12 cellular contexts compared by ENCODE assay signal in genomic region chr1:172141351-172142000, GRCh38.
DNase-seq lines count a peak whose midpoint lies in the region; ATAC-seq and TF ChIP-seq lines count a peak whose summit lies in the region.
"Had no signal": no experiment of that assay in that cellular context is flagged by ENCODE, and none has a peak within 500 bp of the region (broad histone marks: within the 10 kb centered on the region; RNA-seq: fewer than 3 reads in every experiment).

No MANE protein-coding gene starts in this region.

- no peak overlapping the region for H2AFZ ChIP-seq in H9 (ENCODE audit: low read length)

- peaks cover 21 to 31% of the 10 kb centered on the region in 2 experiments for H3K4me1 Mint-ChIP-seq in H9
- H3K4me1 Mint-ChIP-seq in mesothelial cell of epicardium = peaks cover 65% of the 10 kb centered on the region

- no peak overlapping the region for H2BK12ac ChIP-seq in H9 (ENCODE audit: insufficient read length, low read depth, low read length)

- no peak overlapping the region for H4K8ac ChIP-seq in H9 (replicated peaks; ENCODE audit: insufficient read length, low read depth, low read length)

- no peak overlapping the region for H3K18ac ChIP-seq in H9 (ENCODE audit: insufficient read length, low read depth, low read length)

- H2BK20ac ChIP-seq in H9 (ENCODE audit: low read depth, low read length, poor library complexity, severe bottlenecking) = no peak overlapping the region

- no peak overlapping the region for H3K56ac ChIP-seq in H9 (ENCODE audit: insufficient read length, low read depth, low read length)

- peak overlapping the region in 2 of 3 experiments; percentile 20 to 26; a peak in 1 of 7 replicates for H3K27ac Mint-ChIP-seq in H9
- H3K27ac Mint-ChIP-seq in mesothelial cell of epicardium = peak overlapping the region; percentile 81
- H3K27ac Mint-ChIP-seq: naive thymus-derived CD8-positive, alpha-beta T cell had no signal

- H4K5ac ChIP-seq in H9 (ENCODE audit: insufficient read length, low read depth, low read length) = no peak overlapping the region

- no peak for DNase-seq in H9
- peak in 1 of 2 donors; percentile 28 for DNase-seq in cardiac fibroblast (ENCODE audit: low read depth in 2 of 2)
- no peak for DNase-seq in mesothelial cell of epicardium (ENCODE audit: low spot score in 2 of 2, unreplicated experiment in 2 of 2)
- DNase-seq in suprapubic skin (ENCODE audit: low spot score in 2 of 2) = no peak
- DNase-seq in COLO829 (ENCODE audit: low spot score) = no peak
- DNase-seq in SKM-1 (lab: John Stamatoyannopoulos, UW; ENCODE audit: unreplicated experiment) = no peak
- DNase-seq: cortex of kidney; naive thymus-derived CD8-positive, alpha-beta T cell; NCI-H2029 had no signal

- no peak overlapping the region for H2BK120ac ChIP-seq in H9 (ENCODE audit: low read depth, low read length, poor library complexity, severe bottlenecking)

- no peak overlapping the region for H3T11ph ChIP-seq in H9 (ENCODE audit: low read length)

- H3K4me1 ChIP-seq in H9 (ENCODE audit: insufficient read depth, low read length) = no peaks in the 10 kb centered on the region
- peaks cover 8% of the 10 kb centered on the region for H3K4me1 ChIP-seq in suprapubic skin

- H3K27me3 Mint-ChIP-seq in H9 (ENCODE audit: low read depth) = no peaks in the 10 kb centered on the region
- no peaks in the 10 kb centered on the region for H3K27me3 Mint-ChIP-seq in mesothelial cell of epicardium (ENCODE audit: low read depth)
- H3K27me3 Mint-ChIP-seq: naive thymus-derived CD8-positive, alpha-beta T cell had no signal

- ATAC-seq in GM21381 (IDR thresholded peaks at IDR 0.05; ENCODE audit: unreplicated experiment) (no peak), GM21529 (IDR thresholded peaks at IDR 0.05; ENCODE audit: unreplicated experiment) (no peak)
- ATAC-seq: naive thymus-derived CD8-positive, alpha-beta T cell had no signal

- no peak for TF ChIP-seq CTCF in H9 (conservative IDR thresholded peaks at IDR 0.05)
- TF ChIP-seq CTCF in cardiac fibroblast (IDR thresholded peaks at IDR 0.05; ENCODE audit: low read depth, low read length) = no peak
- no peak for TF ChIP-seq CTCF in mesothelial cell of epicardium (IDR thresholded peaks at IDR 0.05; ENCODE audit: unreplicated experiment)
- TF ChIP-seq CTCF in suprapubic skin (IDR thresholded peaks at IDR 0.05) = no peak

- H3K4ac ChIP-seq in H9 (ENCODE audit: low read depth, low read length) = no peak overlapping the region

- H3K23ac ChIP-seq in H9 (ENCODE audit: insufficient read length, low read depth, low read length) = no peak overlapping the region

- H3K36me3 ChIP-seq in suprapubic skin = no peaks in the 10 kb centered on the region

- H3K27me3 ChIP-seq in H9 (ENCODE audit: insufficient read depth, low read length) (no peaks in the 10 kb centered on the region), suprapubic skin (no peaks in the 10 kb centered on the region)

- no peaks in the 10 kb centered on the region for H3K23me2 ChIP-seq in H9 (ENCODE audit: insufficient read length, low read depth, low read length, poor library complexity, severe bottlenecking)

- no peaks in the 10 kb centered on the region for H3K79me1 ChIP-seq in H9 (ENCODE audit: insufficient read depth, low read depth, low read length, poor library complexity, severe bottlenecking)

- no peak overlapping the region for H3K4me3 Mint-ChIP-seq in H9
- peak overlapping the region; percentile 60 for H3K4me3 Mint-ChIP-seq in mesothelial cell of epicardium
- H3K4me3 Mint-ChIP-seq: naive thymus-derived CD8-positive, alpha-beta T cell had no signal

- TF ChIP-seq EP300 in suprapubic skin (IDR thresholded peaks at IDR 0.05) = no peak

- H3K9me3 Mint-ChIP-seq in H9 (no peaks in the 10 kb centered on the region), mesothelial cell of epicardium (no peaks in the 10 kb centered on the region)
- H3K9me3 Mint-ChIP-seq: naive thymus-derived CD8-positive, alpha-beta T cell had no signal

- H3K9me3 ChIP-seq in H9 (ENCODE audit: control insufficient read depth, low read depth, low read length) (no peaks in the 10 kb centered on the region), suprapubic skin (no peaks in the 10 kb centered on the region)

- TF ChIP-seq POLR2A in suprapubic skin (IDR thresholded peaks at IDR 0.05) = no peak

- no peak overlapping the region for H2BK5ac ChIP-seq in H9 (ENCODE audit: insufficient read length, low read length)

- H3K36me3 Mint-ChIP-seq in H9 (ENCODE audit: insufficient read depth in 1 of 3, low read depth in 3 of 3) = no peaks in the 10 kb centered on the region
- no peaks in the 10 kb centered on the region for H3K36me3 Mint-ChIP-seq in mesothelial cell of epicardium
- H3K36me3 Mint-ChIP-seq: naive thymus-derived CD8-positive, alpha-beta T cell had no signal

- H4K91ac ChIP-seq in H9 (ENCODE audit: insufficient read length, low read depth, low read length) = no peak overlapping the region

- no peak overlapping the region for H3K9ac ChIP-seq in H9 (ENCODE audit: extremely low read depth, insufficient read length, low read length)

- H2AK5ac ChIP-seq in H9 (ENCODE audit: insufficient read length, low read length) = no peak overlapping the region

- H3K14ac ChIP-seq in H9 (ENCODE audit: insufficient read depth, low read length) = no peak overlapping the region

- no peaks in the 10 kb centered on the region for H3K79me2 ChIP-seq in H9 (ENCODE audit: insufficient read depth, low read length)

- H4K20me1 ChIP-seq in H9 (ENCODE audit: control insufficient read depth, insufficient read depth, insufficient read length) = no peaks in the 10 kb centered on the region

- WGBS in H9 (ENCODE audit: extremely low coverage, insufficient read length, low lambda C conversion rate) = no CpG with 5 or more reads among the region's 8 CpGs
- WGBS in suprapubic skin = 48% methylated on average over 8 of the region's 8 CpGs

- H3K4me3 ChIP-seq in cardiac fibroblast (replicated peaks in 1 of 2; ENCODE audit: low read depth in 2 of 2, low read length in 2 of 2) = peak overlapping the region; percentile 62 to 76
- peak overlapping the region; percentile 51 for H3K4me3 ChIP-seq in suprapubic skin

- H2BK15ac ChIP-seq in H9 (ENCODE audit: low read depth, low read length) = no peak overlapping the region

- H3K4me2 ChIP-seq in H9 (ENCODE audit: insufficient read depth, insufficient read length, low read length) = no peak overlapping the region

- H3K27ac ChIP-seq in H9 (ENCODE audit: insufficient read length, low read depth, low read length) (no peak overlapping the region), suprapubic skin (peak overlapping the region; percentile 68)
- H3K27ac ChIP-seq: VCaP had no signal
